ENCODE assay signal across 12 cellular contexts in genomic region chr1:65020774-65021173, GRCh38. TPM values are rescaled to one million over a fixed set of nuclear protein-coding genes. Genes with fewer than 3 reads are reported as not detected.
DNase-seq lines count a peak whose midpoint lies in the region; FAIRE-seq and TF ChIP-seq lines count a peak whose summit lies in the region.
"Had no signal": no experiment of that assay in that cellular context is flagged by ENCODE, and none has a peak within 500 bp of the region (broad histone marks: within the 10 kb centered on the region; RNA-seq: fewer than 3 reads in every experiment).

No MANE protein-coding gene starts in this region.

- no peaks in the 10 kb centered on the region for H3K36me3 ChIP-seq in kidney (ENCODE audit: control insufficient read depth in 1 of 2, insufficient read depth in 2 of 2, low read length in 2 of 2)
- no peaks in the 10 kb centered on the region for H3K36me3 ChIP-seq in vagina
- H3K36me3 ChIP-seq: neutrophil had no signal

- no peaks in the 10 kb centered on the region for H3K9me3 ChIP-seq in AG04450 (ENCODE audit: control insufficient read depth, insufficient read depth, low read length)
- no peaks in the 10 kb centered on the region for H3K9me3 ChIP-seq in kidney (ENCODE audit: control insufficient read depth in 1 of 2, low read length in 2 of 2)
- H3K9me3 ChIP-seq in vagina = no peaks in the 10 kb centered on the region
- H3K9me3 ChIP-seq: neutrophil had no signal

- no peaks in the 10 kb centered on the region for H3K27me3 ChIP-seq in AG04450 (ENCODE audit: control insufficient read depth, insufficient read depth, low read length)
- H3K27me3 ChIP-seq in vagina = no peaks in the 10 kb centered on the region
- H3K27me3 ChIP-seq: neutrophil had no signal

- H3K4me3 ChIP-seq in AG04450 (ENCODE audit: low read depth, low read length) (no peak overlapping the region), kidney (ENCODE audit: low read length in 2 of 2) (no peak overlapping the region), vagina (no peak overlapping the region)

- TF ChIP-seq CTCF in AG04450 (IDR thresholded peaks at IDR 0.05; ENCODE audit: low read depth, low read length) (peak; percentile 51), kidney (IDR thresholded peaks at IDR 0.05; ENCODE audit: borderline replicate concordance, extremely low read depth, insufficient read depth) (peak; percentile 35), vagina (IDR thresholded peaks at IDR 0.05) (no peak)

- CTCF ChIA-PET in AG04450 (lab: Charles Lee) = interaction anchor here (0.6 to 2.0 kb wide), 11 partner anchors 9 to 1933 kb away, joined by 3 to 7 read pairs (median 3); partner anchors contain the start of gene JAK1

- TF ChIP-seq POLR2A in H54 (IDR thresholded peaks at IDR 0.05; ENCODE audit: low read depth, low read length) (no peak), vagina (IDR thresholded peaks at IDR 0.05) (no peak)

- no peak overlapping the region for H3K27ac ChIP-seq in AG04450 (ENCODE audit: low read depth, low read length)
- H3K27ac ChIP-seq in kidney (ENCODE audit: low read depth in 2 of 2, low read length in 2 of 2) = no peak overlapping the region
- H3K27ac ChIP-seq in vagina = no peak overlapping the region
- H3K27ac ChIP-seq: neutrophil had no signal

- intact Hi-C loops in kidney (cut with DNase I) (no loop called here), vagina (cut with DNase I) (no loop called here)

- H3K4me1 ChIP-seq in kidney (ENCODE audit: control insufficient read depth in 1 of 2, insufficient read depth in 1 of 2, low read depth in 1 of 2, low read length in 2 of 2) (peaks cover 0 to 3% of the 10 kb centered on the region in 2 donors), vagina (peaks cover 6% of the 10 kb centered on the region)

- POLR2A ChIA-PET in AG04450 (lab: Yijun Ruan, JAX) = no interaction called here

- FAIRE-seq in H54 (lab: Jason Lieb, UNC) (peak; percentile 30), kidney (lab: Jason Lieb, UNC) (no peak)
- FAIRE-seq: HTR-8/SVneo had no signal

- no peak for DNase-seq in AG04450 (ENCODE audit: low read depth, low spot score)
- DNase-seq in H54 (ENCODE audit: insufficient read length, low spot score) = no peak
- peak; percentile 23 for DNase-seq in amniotic epithelial cell (ENCODE audit: low read depth)
- DNase-seq in kidney = no peak
- no peak for DNase-seq in vagina (ENCODE audit: extremely low spot score in 2 of 2)
- no peak for DNase-seq in T-helper 9 cell
- DNase-seq in A172 (ENCODE audit: low spot score) = no peak
- DNase-seq in stimulated activated CD4-positive, alpha-beta T cell treated with anti-CD3 and anti-CD28 coated beads, Interleukin-4, amount 100 ng/mL, for 24 hours = no peak
- DNase-seq: activated CD8-positive, alpha-beta memory T cell treated with anti-CD3 and anti-CD28 coated beads, Interleukin-2, amount 50 U/mL, for 4 hours; DMS79 treated with DMSO at 0.1 percent for 48 hours had no signal

- no peak overlapping the region for H3K9ac ChIP-seq in kidney (ENCODE audit: low read length in 2 of 2)

RNA-seq across cellular contexts. Expression of gene JAK1, which starts 54.4 kb away (rescaled TPM):
- 129 and 141 TPM in 2 replicates for polyA plus RNA-seq in AG04450 (2011; rRNA removed)
- 152 and 195 TPM in 2 replicates for polyA minus RNA-seq in AG04450 (2011; rRNA and poly(A)+ RNA removed)
- 173 TPM for total RNA-seq in kidney
- 33.6 TPM for polyA plus RNA-seq in kidney (ENCODE audit: insufficient read depth, low read depth, low replicate concordance)
- total RNA-seq in vagina = 93.3 TPM
- total RNA-seq in A172 (2014; rRNA removed; shearing (Covaris generic)) = 61.4 and 70.5 TPM in 2 replicates

Comparison
In these comparisons a context has a peak if more than half of its experiments do, and no peak if none do; other contexts are left out.
1. CTCF ChIP-seq: peak in AG04450 (single experiment) and kidney (single experiment); none in vagina (0 of 3).